In the genomic region with DNA sequence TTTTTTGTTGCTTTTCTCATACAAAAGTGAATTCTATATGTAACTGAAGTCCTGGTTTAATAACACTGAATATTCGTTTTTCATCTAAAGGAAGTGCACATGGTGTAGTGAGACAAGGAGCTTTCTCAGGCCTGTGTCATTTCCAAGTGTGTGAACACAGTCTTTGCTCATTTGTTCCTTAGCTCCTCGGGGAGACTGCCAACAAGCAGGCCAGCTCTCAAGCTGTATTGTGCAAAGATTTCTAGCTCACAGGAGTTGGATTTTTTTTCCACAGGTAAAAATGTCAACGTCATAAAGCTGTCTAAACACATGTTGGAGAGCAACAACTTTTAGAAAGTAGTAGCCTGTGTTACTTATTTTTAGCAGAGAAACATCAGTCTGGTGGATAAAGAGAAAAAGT, we compare ENCODE assay signal across 14 cellular contexts.
DNase-seq lines count a peak whose midpoint lies in the region; ATAC-seq, FAIRE-seq and TF ChIP-seq lines count a peak whose summit lies in the region.
"Had no signal": no experiment of that assay in that cellular context is flagged by ENCODE, and none has a peak within 500 bp of the region (broad histone marks: within the 10 kb centered on the region; RNA-seq: fewer than 3 reads in every experiment).

No MANE protein-coding gene starts in this region.

- H3K27ac Mint-ChIP-seq in endothelial cell (ENCODE audit: unreplicated experiment) = no peak overlapping the region

- no peaks in the 10 kb centered on the region for H3K9me3 Mint-ChIP-seq in endothelial cell (ENCODE audit: unreplicated experiment)
- H3K9me3 Mint-ChIP-seq: naive B cell had no signal

- no peaks in the 10 kb centered on the region for H3K36me3 Mint-ChIP-seq in endothelial cell (ENCODE audit: low read depth, unreplicated experiment)
- H3K36me3 Mint-ChIP-seq: naive B cell had no signal

- no peaks in the 10 kb centered on the region for H3K36me3 ChIP-seq in heart left ventricle
- H3K36me3 ChIP-seq in K562 (ENCODE audit: control insufficient read depth, insufficient read depth, low read length) = no peaks in the 10 kb centered on the region
- H3K36me3 ChIP-seq: vagina, WERI-Rb-1 had no signal

- in situ Hi-C loops in K562 (cut with MboI) = no loop called here

- no peak for TF ChIP-seq CTCF in heart left ventricle (IDR thresholded peaks at IDR 0.05)
- TF ChIP-seq CTCF in K562 (IDR thresholded peaks at IDR 0.05 in 2 of 3, conservative IDR thresholded peaks at IDR 0.05 in 1 of 3; ENCODE audit: insufficient read depth in 2 of 3, low read depth in 1 of 3, low read length in 3 of 3) = no peak
- TF ChIP-seq CTCF in endothelial cell (IDR thresholded peaks at IDR 0.05; ENCODE audit: unreplicated experiment) = no peak

- H3K27ac ChIP-seq in heart left ventricle (peak overlapping the region in 7 of 12 donors; percentile 0 to 65 (median 46)), K562 (ENCODE audit: extremely low read depth, low read depth, low read length) (no peak overlapping the region)
- H3K27ac ChIP-seq: body of pancreas, vagina, WERI-Rb-1 had no signal

- TF ChIP-seq RAD21 in K562 (CRISPR knock-in tag; conservative IDR thresholded peaks at IDR 0.05 in 1 of 2, IDR thresholded peaks at IDR 0.05 in 1 of 2) = no peak

- no peaks in the 10 kb centered on the region for H3K27me3 Mint-ChIP-seq in endothelial cell (ENCODE audit: unreplicated experiment)
- H3K27me3 Mint-ChIP-seq: naive B cell had no signal

- no peak overlapping the region for H3K4me3 ChIP-seq in heart left ventricle
- no peak overlapping the region for H3K4me3 ChIP-seq in K562
- H3K4me3 ChIP-seq: body of pancreas, vagina had no signal

- peak overlapping the region; percentile 34; the same call in 1 of the 2 replicates for H2AFZ ChIP-seq in K562 (ENCODE audit: low read depth, low read length)

- H3K27me3 ChIP-seq in heart left ventricle (no peaks in the 10 kb centered on the region), K562 (ENCODE audit: control insufficient read depth in 2 of 2, insufficient read depth in 2 of 2, low read length in 2 of 2) (no peaks in the 10 kb centered on the region)
- H3K27me3 ChIP-seq: body of pancreas, vagina had no signal

- H3K4me1 Mint-ChIP-seq in endothelial cell (ENCODE audit: unreplicated experiment) = peaks cover 22% of the 10 kb centered on the region

- CTCF ChIA-PET in K562 (lab: Yijun Ruan, JAX; ENCODE audit: low intra/inter-chr PET ratio) = no interaction called here

- no peaks in the 10 kb centered on the region for H3K9me1 ChIP-seq in K562 (ENCODE audit: control insufficient read depth, insufficient read depth, low read length)

- H3K4me2 ChIP-seq in K562 (ENCODE audit: insufficient read depth, low read length) = no peak overlapping the region

- TF ChIP-seq POLR2A in heart left ventricle (IDR thresholded peaks at IDR 0.05) (no peak), K562 (conservative IDR thresholded peaks at IDR 0.05) (no peak)

- TF ChIP-seq EP300 in K562 (IDR thresholded peaks at IDR 0.05; ENCODE audit: low read length) = no peak

- H3K9me3 ChIP-seq in heart left ventricle (no peaks in the 10 kb centered on the region), K562 (replicated peaks; ENCODE audit: control insufficient read depth, insufficient read depth, low read depth, low read length) (no peaks in the 10 kb centered on the region)
- H3K9me3 ChIP-seq: body of pancreas, vagina had no signal

- H3K4me3 Mint-ChIP-seq in endothelial cell (ENCODE audit: unreplicated experiment) = no peak overlapping the region
- H3K4me3 Mint-ChIP-seq: naive B cell had no signal

- DNase-seq in heart left ventricle = peak in 2 of 5 donors; percentile 28 to 29
- no peak for DNase-seq in Right ventricle myocardium inferior (ENCODE audit: missing footprints)
- no peak for DNase-seq in K562 (ENCODE audit: extremely low read depth in 1 of 4, low spot score in 3 of 4)
- DNase-seq in medulla oblongata (ENCODE audit: extremely low spot score) = peak; percentile 68
- DNase-seq in activated CD8-positive, alpha-beta memory T cell treated with anti-CD3 and anti-CD28 coated beads, Interleukin-2, amount 50 U/mL, for 4 hours = no peak
- no peak for DNase-seq in endothelial cell (ENCODE audit: low spot score)
- DNase-seq in HPDE6-E6E7 (ENCODE audit: extremely low spot score) = no peak
- DNase-seq: naive B cell, SIG-M5, WERI-Rb-1 had no signal

- H3K4me1 ChIP-seq in heart left ventricle (peaks cover 0 to 35% (median 4%) of the 10 kb centered on the region in 12 donors), K562 (replicated peaks in 1 of 2; ENCODE audit: control insufficient read depth in 2 of 2, insufficient read depth in 2 of 2, low read length in 2 of 2) (no peaks in the 10 kb centered on the region)
- H3K4me1 ChIP-seq: body of pancreas, vagina had no signal

- intact Hi-C loops in heart left ventricle (cut with DNase I) = no loop called here
- intact Hi-C loops in Right ventricle myocardium inferior (cut with DNase I) = no loop called here
- intact Hi-C loops in K562 (cut with micrococcal nuclease) = no loop called here

- H4K20me1 ChIP-seq in K562 (replicated peaks; ENCODE audit: control insufficient read depth, insufficient read depth, low read length) = no peaks in the 10 kb centered on the region

- H3K79me2 ChIP-seq in K562 (ENCODE audit: control insufficient read depth, insufficient read depth, low read length) = no peaks in the 10 kb centered on the region

- 12 to 19% (median 15%) methylated on average over 3 of the region's 3 CpGs for WGBS in heart left ventricle, 4 donors
- 11% methylated on average over 3 of the region's 3 CpGs for WGBS in K562 (ENCODE audit: insufficient coverage, low coverage, missing lambda C conversion rate)

- POLR2A ChIA-PET in K562 (lab: Yijun Ruan, JAX) = interaction anchor here (0.8 kb wide), 1 partner anchor 12 kb away, joined by 3 read pairs; no protein-coding TSS in a partner anchor

- no peak overlapping the region for H3K9ac ChIP-seq in K562 (ENCODE audit: insufficient read depth in 1 of 2, low read depth in 2 of 2, low read length in 2 of 2)

- no TSS peak for BruUV-seq in K562 (replicated peaks; lab: Mats Ljungman, UMichigan)

- ATAC-seq in heart left ventricle (peak in 2 of 4 donors; percentile 57 to 70), Right ventricle myocardium inferior (no peak), K562 (no peak), HG03108 (IDR thresholded peaks at IDR 0.05; ENCODE audit: unreplicated experiment) (no peak)
- ATAC-seq: body of pancreas, esophagus mucosa had no signal

- FAIRE-seq in K562 (lab: Jason Lieb, UNC) = no peak

TF ChIP-seq in K562, 482 proteins besides CTCF, POLR2A, EP300 and RAD21:
- no peak for TF ChIP-seq EP400 (IDR thresholded peaks at IDR 0.05)
- TF ChIP-seq, protein P1, sequence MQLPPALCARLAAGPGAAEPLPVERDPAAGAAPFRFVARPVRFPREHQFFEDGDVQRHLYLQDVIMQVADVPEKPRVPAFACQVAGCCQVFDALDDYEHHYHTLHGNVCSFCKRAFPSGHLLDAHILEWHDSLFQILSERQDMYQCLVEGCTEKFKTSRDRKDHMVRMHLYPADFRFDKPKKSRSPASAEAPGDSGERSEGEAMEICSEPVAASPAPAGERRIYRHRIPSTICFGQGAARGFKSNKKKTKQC (CRISPR knock-in tag; IDR thresholded peaks at IDR 0.05) = no peak
- TF ChIP-seq ZNF785 (CRISPR knock-in tag; IDR thresholded peaks at IDR 0.05) = no peak
- TF ChIP-seq MEF2D (tag; conservative IDR thresholded peaks at IDR 0.05; ENCODE audit: low read depth) = no peak
- TF ChIP-seq, protein P2, sequence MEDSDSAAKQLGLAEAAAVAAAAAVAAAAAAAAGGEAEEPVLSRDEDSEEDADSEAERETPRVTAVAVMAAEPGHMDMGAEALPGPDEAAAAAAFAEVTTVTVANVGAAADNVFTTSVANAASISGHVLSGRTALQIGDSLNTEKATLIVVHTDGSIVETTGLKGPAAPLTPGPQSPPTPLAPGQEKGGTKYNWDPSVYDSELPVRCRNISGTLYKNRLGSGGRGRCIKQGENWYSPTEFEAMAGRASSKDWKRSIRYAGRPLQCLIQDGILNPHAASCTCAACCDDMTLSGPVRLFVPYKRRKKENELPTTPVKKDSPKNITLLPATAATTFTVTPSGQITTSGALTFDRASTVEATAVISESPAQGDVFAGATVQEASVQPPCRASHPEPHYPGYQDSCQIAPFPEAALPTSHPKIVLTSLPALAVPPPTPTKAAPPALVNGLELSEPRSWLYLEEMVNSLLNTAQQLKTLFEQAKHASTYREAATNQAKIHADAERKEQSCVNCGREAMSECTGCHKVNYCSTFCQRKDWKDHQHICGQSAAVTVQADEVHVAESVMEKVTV (CRISPR knock-in tag; IDR thresholded peaks at IDR 0.05) = no peak
- no peak for TF ChIP-seq PRMT5 (CRISPR knock-in tag; IDR thresholded peaks at IDR 0.05)
- no peak for TF ChIP-seq ZNF778 (CRISPR knock-in tag; IDR thresholded peaks at IDR 0.05)
- no peak for TF ChIP-seq ZNF224 (CRISPR knock-in tag; IDR thresholded peaks at IDR 0.05)
- TF ChIP-seq CBX3 (IDR thresholded peaks at IDR 0.05; ENCODE audit: borderline replicate concordance in 1 of 2, low read length in 2 of 2) = no peak
- TF ChIP-seq, protein P3, sequence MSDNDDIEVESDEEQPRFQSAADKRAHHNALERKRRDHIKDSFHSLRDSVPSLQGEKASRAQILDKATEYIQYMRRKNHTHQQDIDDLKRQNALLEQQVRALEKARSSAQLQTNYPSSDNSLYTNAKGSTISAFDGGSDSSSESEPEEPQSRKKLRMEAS (CRISPR knock-in tag; IDR thresholded peaks at IDR 0.05) = no peak
